1 cellular context compared by ENCODE assay signal in genomic region chr5:36723921-36724320, GRCh38.
TF ChIP-seq lines count a peak whose summit lies in the region.

No MANE protein-coding gene starts in this region.

TF ChIP-seq in GM12878, 131 proteins besides CTCF, POLR2A, EP300 and RAD21 (continued from another document and continues in another):
- TF ChIP-seq ETV6 (conservative IDR thresholded peaks at IDR 0.05 in 1 of 2, IDR thresholded peaks at IDR 0.05 in 1 of 2; ENCODE audit: borderline replicate concordance in 1 of 2, low read depth in 1 of 2) (0 out of 4 replicates have a peak, but pooled peaks of 1 of the 2 experiments have one; percentile 13), CEBPB (IDR thresholded peaks at IDR 0.05; ENCODE audit: borderline replicate concordance in 1 of 2, low read depth in 2 of 2, low read length in 2 of 2) (no peak), SPI1 (IDR thresholded peaks at IDR 0.05; ENCODE audit: borderline replicate concordance, insufficient read depth, low read depth, low read length) (peak; percentile 50; the same call in 1 of the 2 replicates), GATAD2B (conservative IDR thresholded peaks at IDR 0.05; ENCODE audit: low read depth) (peak; percentile 42; the same call in 1 of the 2 replicates), JUNB (IDR thresholded peaks at IDR 0.05) (no peak), MEF2B (IDR thresholded peaks at IDR 0.05; ENCODE audit: partially characterized antibody, poor library complexity, severe bottlenecking) (peak; percentile 10), MTA2 (IDR thresholded peaks at IDR 0.05; ENCODE audit: low read depth) (peak; percentile 38; the same call in 1 of the 2 replicates), POLR2AphosphoS5 (IDR thresholded peaks at IDR 0.05; ENCODE audit: low read length) (peak; percentile 72), BCLAF1 (IDR thresholded peaks at IDR 0.05) (no peak), CHD1 (IDR thresholded peaks at IDR 0.05; ENCODE audit: low read depth, low read length) (no peak), STAT3 (IDR thresholded peaks at IDR 0.05; ENCODE audit: low read depth, low read length) (0 out of 2 replicates have a peak, but pooled peaks have one; percentile 56), IKZF1 (conservative IDR thresholded peaks at IDR 0.05) (peak; percentile 78), SMAD5 (IDR thresholded peaks at IDR 0.05; ENCODE audit: low read depth) (peak; percentile 43; the same call in 1 of the 2 replicates), EED (IDR thresholded peaks at IDR 0.05; ENCODE audit: low read depth) (0 out of 2 replicates have a peak, but pooled peaks have one; percentile 68), ZBED1 (IDR thresholded peaks at IDR 0.05; ENCODE audit: borderline replicate concordance) (0 out of 2 replicates have a peak, but pooled peaks have one; percentile 31), MEF2A (IDR thresholded peaks at IDR 0.05; ENCODE audit: insufficient read depth, low read depth, low read length) (no peak), POU2F2 (IDR thresholded peaks at IDR 0.05; ENCODE audit: borderline replicate concordance, low read depth, low read length) (no peak), PML (IDR thresholded peaks at IDR 0.05; ENCODE audit: low read length) (0 out of 2 replicates have a peak, but pooled peaks have one; percentile 28), PAX5 (IDR thresholded peaks at IDR 0.05; ENCODE audit: borderline replicate concordance, low read depth, low read length) (peak; percentile 52; the same call in 1 of the 2 replicates), TCF3 (IDR thresholded peaks at IDR 0.05; ENCODE audit: borderline replicate concordance, insufficient read depth, low read depth, low read length) (0 out of 2 replicates have a peak, but pooled peaks have one; percentile 65), BHLHE40 (IDR thresholded peaks at IDR 0.05; ENCODE audit: borderline replicate concordance in 1 of 2, low read depth in 2 of 2, low read length in 1 of 2) (peak in 1 of 2 experiments; percentile 27; a peak in 1 of 4 replicates), DPF2 (IDR thresholded peaks at IDR 0.05) (peak; percentile 30), IRF3 (IDR thresholded peaks at IDR 0.05) (no peak), SMC3 (IDR thresholded peaks at IDR 0.05; ENCODE audit: borderline replicate concordance, low read length) (no peak), BCL3 (IDR thresholded peaks at IDR 0.05; ENCODE audit: borderline replicate concordance, insufficient read depth, low read depth, low read length, poor library complexity, severe bottlenecking) (peak; percentile 68), BCL11A (IDR thresholded peaks at IDR 0.05; ENCODE audit: low read depth, low read length) (peak; percentile 50; the same call in 1 of the 2 replicates), RAD51 (IDR thresholded peaks at IDR 0.05) (no peak), ZNF687 (IDR thresholded peaks at IDR 0.05) (peak; percentile 93), TCF12 (IDR thresholded peaks at IDR 0.05; ENCODE audit: low read depth, low read length) (peak; percentile 78), IRF4 (IDR thresholded peaks at IDR 0.05; ENCODE audit: low read depth, low read length) (0 out of 2 replicates have a peak, but pooled peaks have one; percentile 25), POLR2AphosphoS2 (IDR thresholded peaks at IDR 0.05; ENCODE audit: low read depth, low read length) (no peak), RCOR1 (conservative IDR thresholded peaks at IDR 0.05; ENCODE audit: low read depth, low read length) (0 out of 2 replicates have a peak, but pooled peaks have one; percentile 36), FOS (IDR thresholded peaks at IDR 0.05; ENCODE audit: borderline replicate concordance, extremely low read depth, insufficient read length) (no peak), MAX (IDR thresholded peaks at IDR 0.05; ENCODE audit: low read depth, low read length) (peak; percentile 51; the same call in 1 of the 2 replicates), SRF (IDR thresholded peaks at IDR 0.05; ENCODE audit: low read depth in 2 of 2, low read length in 2 of 2) (no peak), TBL1XR1 (IDR thresholded peaks at IDR 0.05; ENCODE audit: low read depth, low read length) (peak; percentile 46; the same call in 1 of the 2 replicates), NR2F1 (conservative IDR thresholded peaks at IDR 0.05) (peak; percentile 96)
- TF ChIP-seq, protein P1, sequence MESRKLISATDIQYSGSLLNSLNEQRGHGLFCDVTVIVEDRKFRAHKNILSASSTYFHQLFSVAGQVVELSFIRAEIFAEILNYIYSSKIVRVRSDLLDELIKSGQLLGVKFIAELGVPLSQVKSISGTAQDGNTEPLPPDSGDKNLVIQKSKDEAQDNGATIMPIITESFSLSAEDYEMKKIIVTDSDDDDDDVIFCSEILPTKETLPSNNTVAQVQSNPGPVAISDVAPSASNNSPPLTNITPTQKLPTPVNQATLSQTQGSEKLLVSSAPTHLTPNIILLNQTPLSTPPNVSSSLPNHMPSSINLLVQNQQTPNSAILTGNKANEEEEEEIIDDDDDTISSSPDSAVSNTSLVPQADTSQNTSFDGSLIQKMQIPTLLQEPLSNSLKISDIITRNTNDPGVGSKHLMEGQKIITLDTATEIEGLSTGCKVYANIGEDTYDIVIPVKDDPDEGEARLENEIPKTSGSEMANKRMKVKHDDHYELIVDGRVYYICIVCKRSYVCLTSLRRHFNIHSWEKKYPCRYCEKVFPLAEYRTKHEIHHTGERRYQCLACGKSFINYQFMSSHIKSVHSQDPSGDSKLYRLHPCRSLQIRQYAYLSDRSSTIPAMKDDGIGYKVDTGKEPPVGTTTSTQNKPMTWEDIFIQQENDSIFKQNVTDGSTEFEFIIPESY (IDR thresholded peaks at IDR 0.05): no peak
- TF ChIP-seq, protein P2, sequence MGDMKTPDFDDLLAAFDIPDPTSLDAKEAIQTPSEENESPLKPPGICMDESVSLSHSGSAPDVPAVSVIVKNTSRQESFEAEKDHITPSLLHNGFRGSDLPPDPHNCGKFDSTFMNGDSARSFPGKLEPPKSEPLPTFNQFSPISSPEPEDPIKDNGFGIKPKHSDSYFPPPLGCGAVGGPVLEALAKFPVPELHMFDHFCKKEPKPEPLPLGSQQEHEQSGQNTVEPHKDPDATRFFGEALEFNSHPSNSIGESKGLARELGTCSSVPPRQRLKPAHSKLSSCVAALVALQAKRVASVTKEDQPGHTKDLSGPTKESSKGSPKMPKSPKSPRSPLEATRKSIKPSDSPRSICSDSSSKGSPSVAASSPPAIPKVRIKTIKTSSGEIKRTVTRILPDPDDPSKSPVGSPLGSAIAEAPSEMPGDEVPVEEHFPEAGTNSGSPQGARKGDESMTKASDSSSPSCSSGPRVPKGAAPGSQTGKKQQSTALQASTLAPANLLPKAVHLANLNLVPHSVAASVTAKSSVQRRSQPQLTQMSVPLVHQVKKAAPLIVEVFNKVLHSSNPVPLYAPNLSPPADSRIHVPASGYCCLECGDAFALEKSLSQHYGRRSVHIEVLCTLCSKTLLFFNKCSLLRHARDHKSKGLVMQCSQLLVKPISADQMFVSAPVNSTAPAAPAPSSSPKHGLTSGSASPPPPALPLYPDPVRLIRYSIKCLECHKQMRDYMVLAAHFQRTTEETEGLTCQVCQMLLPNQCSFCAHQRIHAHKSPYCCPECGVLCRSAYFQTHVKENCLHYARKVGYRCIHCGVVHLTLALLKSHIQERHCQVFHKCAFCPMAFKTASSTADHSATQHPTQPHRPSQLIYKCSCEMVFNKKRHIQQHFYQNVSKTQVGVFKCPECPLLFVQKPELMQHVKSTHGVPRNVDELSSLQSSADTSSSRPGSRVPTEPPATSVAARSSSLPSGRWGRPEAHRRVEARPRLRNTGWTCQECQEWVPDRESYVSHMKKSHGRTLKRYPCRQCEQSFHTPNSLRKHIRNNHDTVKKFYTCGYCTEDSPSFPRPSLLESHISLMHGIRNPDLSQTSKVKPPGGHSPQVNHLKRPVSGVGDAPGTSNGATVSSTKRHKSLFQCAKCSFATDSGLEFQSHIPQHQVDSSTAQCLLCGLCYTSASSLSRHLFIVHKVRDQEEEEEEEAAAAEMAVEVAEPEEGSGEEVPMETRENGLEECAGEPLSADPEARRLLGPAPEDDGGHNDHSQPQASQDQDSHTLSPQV (IDR thresholded peaks at IDR 0.05): no peak
- TF ChIP-seq, protein P3, sequence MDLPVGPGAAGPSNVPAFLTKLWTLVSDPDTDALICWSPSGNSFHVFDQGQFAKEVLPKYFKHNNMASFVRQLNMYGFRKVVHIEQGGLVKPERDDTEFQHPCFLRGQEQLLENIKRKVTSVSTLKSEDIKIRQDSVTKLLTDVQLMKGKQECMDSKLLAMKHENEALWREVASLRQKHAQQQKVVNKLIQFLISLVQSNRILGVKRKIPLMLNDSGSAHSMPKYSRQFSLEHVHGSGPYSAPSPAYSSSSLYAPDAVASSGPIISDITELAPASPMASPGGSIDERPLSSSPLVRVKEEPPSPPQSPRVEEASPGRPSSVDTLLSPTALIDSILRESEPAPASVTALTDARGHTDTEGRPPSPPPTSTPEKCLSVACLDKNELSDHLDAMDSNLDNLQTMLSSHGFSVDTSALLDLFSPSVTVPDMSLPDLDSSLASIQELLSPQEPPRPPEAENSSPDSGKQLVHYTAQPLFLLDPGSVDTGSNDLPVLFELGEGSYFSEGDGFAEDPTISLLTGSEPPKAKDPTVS (IDR thresholded peaks at IDR 0.05; ENCODE audit: low read depth, low read length): no peak
- TF ChIP-seq, protein P4, sequence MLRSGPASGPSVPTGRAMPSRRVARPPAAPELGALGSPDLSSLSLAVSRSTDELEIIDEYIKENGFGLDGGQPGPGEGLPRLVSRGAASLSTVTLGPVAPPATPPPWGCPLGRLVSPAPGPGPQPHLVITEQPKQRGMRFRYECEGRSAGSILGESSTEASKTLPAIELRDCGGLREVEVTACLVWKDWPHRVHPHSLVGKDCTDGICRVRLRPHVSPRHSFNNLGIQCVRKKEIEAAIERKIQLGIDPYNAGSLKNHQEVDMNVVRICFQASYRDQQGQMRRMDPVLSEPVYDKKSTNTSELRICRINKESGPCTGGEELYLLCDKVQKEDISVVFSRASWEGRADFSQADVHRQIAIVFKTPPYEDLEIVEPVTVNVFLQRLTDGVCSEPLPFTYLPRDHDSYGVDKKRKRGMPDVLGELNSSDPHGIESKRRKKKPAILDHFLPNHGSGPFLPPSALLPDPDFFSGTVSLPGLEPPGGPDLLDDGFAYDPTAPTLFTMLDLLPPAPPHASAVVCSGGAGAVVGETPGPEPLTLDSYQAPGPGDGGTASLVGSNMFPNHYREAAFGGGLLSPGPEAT (IDR thresholded peaks at IDR 0.05; ENCODE audit: low read depth): 0 out of 2 replicates have a peak, but pooled peaks have one; percentile 57
